ENCODE assay signal across 4 cellular contexts in genomic region chr1:165563551-165563950, GRCh38. TPM values are rescaled to one million over a fixed set of nuclear protein-coding genes. Genes with fewer than 3 reads are reported as not detected.
"Had no signal": no experiment of that assay in that cellular context is flagged by ENCODE, and none has a peak within 500 bp of the region (broad histone marks: within the 10 kb centered on the region; RNA-seq: fewer than 3 reads in every experiment).

No MANE protein-coding gene starts in this region.

- H3K4me3 ChIP-seq: GM12878 had no signal

- DNase-seq: GDM1, GF-D8 had no signal

RNA-seq across cellular contexts. Expression of gene LRRC52, which starts 19.8 kb away (rescaled TPM):
- total RNA-seq: G401, GM12878 had no signal
